In genomic region chr2:197821550-197822218, GRCh38 we compare ENCODE assay signal across 25 cellular contexts. TPM values are rescaled to one million over a fixed set of nuclear protein-coding genes. Genes with fewer than 3 reads are reported as not detected.
DNase-seq lines count a peak whose midpoint lies in the region; TF ChIP-seq lines count a peak whose summit lies in the region.
"Had no signal": no experiment of that assay in that cellular context is flagged by ENCODE, and none has a peak within 500 bp of the region (broad histone marks: within the 10 kb centered on the region; RNA-seq: fewer than 3 reads in every experiment).

No MANE protein-coding gene starts in this region.

- TF ChIP-seq CTCF in SK-N-SH (IDR thresholded peaks at IDR 0.05): no peak
- TF ChIP-seq CTCF in fibroblast of the aortic adventitia (IDR thresholded peaks at IDR 0.05; ENCODE audit: insufficient read depth, low read length): no peak
- TF ChIP-seq CTCF in endodermal cell (conservative IDR thresholded peaks at IDR 0.05): no peak
- TF ChIP-seq CTCF in RWPE1 (conservative IDR thresholded peaks at IDR 0.05; ENCODE audit: low read depth): no peak

- H3K9me3 ChIP-seq in SK-N-SH: no peaks in the 10 kb centered on the region
- no peaks in the 10 kb centered on the region for H3K9me3 ChIP-seq in endodermal cell (ENCODE audit: control insufficient read depth, low read length)

- H3K27ac Mint-ChIP-seq in activated naive CD4-positive, alpha-beta T cell treated with anti-CD3 and anti-CD28 coated beads, Interleukin-2, amount 50 U/mL, for 24 hours: no peak overlapping the region
- H3K27ac Mint-ChIP-seq in endodermal cell: no peak overlapping the region

- H3K27me3 Mint-ChIP-seq in activated naive CD4-positive, alpha-beta T cell treated with anti-CD3 and anti-CD28 coated beads, Interleukin-2, amount 50 U/mL, for 24 hours: no peaks in the 10 kb centered on the region
- no peaks in the 10 kb centered on the region for H3K27me3 Mint-ChIP-seq in endodermal cell (ENCODE audit: insufficient read depth)

- no peak overlapping the region for H2AFZ ChIP-seq in SK-N-SH (ENCODE audit: low read depth)
- H2AFZ ChIP-seq: PC-9 had no signal

- peaks cover 14% of the 10 kb centered on the region for H3K36me3 Mint-ChIP-seq in activated naive CD4-positive, alpha-beta T cell treated with anti-CD3 and anti-CD28 coated beads, Interleukin-2, amount 50 U/mL, for 24 hours
- H3K36me3 Mint-ChIP-seq in endodermal cell (ENCODE audit: low read depth): no peaks in the 10 kb centered on the region

- CTCF ChIA-PET in SK-N-SH (lab: Yijun Ruan, JAX): interaction anchor here (1.4 kb wide), 2 partner anchors 8 to 447 kb away, joined by 4 read pairs; no protein-coding TSS in a partner anchor
- CTCF ChIA-PET in RWPE1 (lab: Yijun Ruan, JAX): no interaction called here

- H3K27ac ChIP-seq in SK-N-SH (ENCODE audit: low read depth in 2 of 2, low read length in 1 of 2) (no peak overlapping the region; a peak in 1 of 4 replicates), endodermal cell (ENCODE audit: low read depth, low read length) (no peak overlapping the region), RWPE1 (no peak overlapping the region)
- H3K27ac ChIP-seq: PC-9 had no signal

- H3K9me3 Mint-ChIP-seq in activated naive CD4-positive, alpha-beta T cell treated with anti-CD3 and anti-CD28 coated beads, Interleukin-2, amount 50 U/mL, for 24 hours: peaks cover 3% of the 10 kb centered on the region
- H3K9me3 Mint-ChIP-seq in endodermal cell: no peaks in the 10 kb centered on the region

- WGBS in SK-N-SH (ENCODE audit: low lambda C conversion rate): 58% methylated on average over 2 of the region's 2 CpGs
- 89 to 100% methylated on average over 2 of the region's 2 CpGs for WGBS in endodermal cell (ENCODE audit: insufficient coverage in 1 of 2, insufficient read length in 1 of 2), 2 experiments

- no peak for DNase-seq in activated naive CD4-positive, alpha-beta T cell (lab: John Stamatoyannopoulos, UW)
- DNase-seq in SK-N-SH (no peak), fibroblast of the aortic adventitia (ENCODE audit: low read depth) (peak; percentile 70), endodermal cell (no peak), EL (no peak), RWPE1 (ENCODE audit: low spot score) (no peak)
- DNase-seq: AML-193, C1 segment of cervical spinal cord, DMS53, GF-D8, Kasumi-1, NCI-H1105, NCI-H146, NCI-H2029 treated with DMSO at 0.1 percent for 48 hours, NCI-H2171, NCI-H345, NCI-H524 treated with DMSO at 0.1 percent for 48 hours, PC-9, RPMI8226, SHP77 treated with DMSO at 0.1 percent for 48 hours, T-helper 1 cell had no signal

- H3K4me3 Mint-ChIP-seq in activated naive CD4-positive, alpha-beta T cell treated with anti-CD3 and anti-CD28 coated beads, Interleukin-2, amount 50 U/mL, for 24 hours: peak overlapping the region; percentile 4
- no peak overlapping the region for H3K4me3 Mint-ChIP-seq in endodermal cell

- H3K4me3 ChIP-seq in SK-N-SH (ENCODE audit: low read depth in 2 of 2, low read length in 1 of 2) (no peak overlapping the region), fibroblast of the aortic adventitia (ENCODE audit: low read depth, low read length) (no peak overlapping the region), endodermal cell (ENCODE audit: low read length) (no peak overlapping the region)
- H3K4me3 ChIP-seq: PC-9 had no signal

- H4K20me1 ChIP-seq in SK-N-SH (ENCODE audit: insufficient read depth): no peaks in the 10 kb centered on the region; the same call in 1 of the 2 replicates

- H3K4me2 ChIP-seq in SK-N-SH: no peak overlapping the region
- H3K4me2 ChIP-seq: PC-9 had no signal

- H3K36me3 ChIP-seq in SK-N-SH (replicated peaks in 1 of 2; ENCODE audit: control insufficient read depth in 1 of 2, insufficient read depth in 2 of 2, low read length in 1 of 2): peaks cover 0 to 10% of the 10 kb centered on the region in 2 experiments
- no peaks in the 10 kb centered on the region for H3K36me3 ChIP-seq in endodermal cell (ENCODE audit: control insufficient read depth, insufficient read depth, low read length)

- TF ChIP-seq EP300 in SK-N-SH (IDR thresholded peaks at IDR 0.05; ENCODE audit: borderline replicate concordance in 1 of 2, low read depth in 1 of 2, low read length in 1 of 2): no peak

- no peaks in the 10 kb centered on the region for H3K9me2 ChIP-seq in SK-N-SH

- TF ChIP-seq RAD21 in SK-N-SH (IDR thresholded peaks at IDR 0.05; ENCODE audit: low read length): no peak

- peaks cover 82% of the 10 kb centered on the region for H3K4me1 Mint-ChIP-seq in activated naive CD4-positive, alpha-beta T cell treated with anti-CD3 and anti-CD28 coated beads, Interleukin-2, amount 50 U/mL, for 24 hours
- H3K4me1 Mint-ChIP-seq in endodermal cell: no peaks in the 10 kb centered on the region

- H3K27me3 ChIP-seq in SK-N-SH (ENCODE audit: insufficient read depth) (no peaks in the 10 kb centered on the region), endodermal cell (ENCODE audit: control insufficient read depth, insufficient read depth, low read length, poor library complexity, severe bottlenecking) (no peaks in the 10 kb centered on the region)

- H3K4me1 ChIP-seq in SK-N-SH (ENCODE audit: control insufficient read depth in 1 of 2, insufficient read depth in 2 of 2, low read depth in 1 of 2, low read length in 1 of 2) (peaks cover 2 to 3% of the 10 kb centered on the region in 2 experiments; a peak in 2 of 4 replicates), endodermal cell (ENCODE audit: control insufficient read depth, insufficient read depth, low read length) (no peaks in the 10 kb centered on the region)

- no peak overlapping the region for H3K9ac ChIP-seq in SK-N-SH
- H3K9ac ChIP-seq in endodermal cell (ENCODE audit: extremely low read depth, low read length, poor library complexity, severe bottlenecking): no peak overlapping the region

- POLR2A ChIA-PET in SK-N-SH (lab: Yijun Ruan, JAX) (no interaction called here), RWPE1 (lab: Yijun Ruan, JAX; ENCODE audit: low non-redundant PET) (no interaction called here)

- peaks cover 9% of the 10 kb centered on the region for H3F3A ChIP-seq in SK-N-SH (replicated peaks; ENCODE audit: insufficient read depth)

- peaks cover 39% of the 10 kb centered on the region; the same call in 1 of the 2 replicates for H3K79me2 ChIP-seq in SK-N-SH (ENCODE audit: insufficient read depth)

TF ChIP-seq in SK-N-SH, 30 proteins besides CTCF, POLR2A, EP300 and RAD21:
- TF ChIP-seq FOXM1 (IDR thresholded peaks at IDR 0.05; ENCODE audit: low read depth) (no peak), POLR2AphosphoS5 (IDR thresholded peaks at IDR 0.05; ENCODE audit: low read depth, low read length) (no peak), TCF12 (IDR thresholded peaks at IDR 0.05) (peak; percentile 22; the same call in 1 of the 2 replicates), MAX (IDR thresholded peaks at IDR 0.05; ENCODE audit: low read depth) (no peak), ZBTB33 (IDR thresholded peaks at IDR 0.05; ENCODE audit: borderline replicate concordance, low read depth) (no peak), MXI1 (IDR thresholded peaks at IDR 0.05; ENCODE audit: low read depth, low read length) (no peak)

RNA-seq across cellular contexts. Expression of gene PLCL1, which starts 17.3 kb away (rescaled TPM):
- 7.7 and 10.3 TPM in 2 replicates for polyA plus RNA-seq in SK-N-SH (2012; rRNA removed)
- 12.6 and 15.5 TPM in 2 replicates for polyA plus RNA-seq in SK-N-SH (2012; cell fraction: cytosol; rRNA removed)
- polyA plus RNA-seq in SK-N-SH (2012; cell fraction: nucleus; rRNA removed): 2.8 and 6.3 TPM in 2 replicates
- total RNA-seq in fibroblast of the aortic adventitia (ENCODE audit: low replicate concordance): 12.4 and 17.7 TPM in 2 replicates
- total RNA-seq in endodermal cell: under 1 TPM; 0.04 to 0.11 TPM
- polyA plus RNA-seq in endodermal cell (2013, experiment 1 of 2): 1.4 TPM
- 1.1 TPM for polyA plus RNA-seq in endodermal cell (2013, experiment 2 of 2)
- total RNA-seq: A172, PC-9 had no signal

RNA-seq across cellular contexts. Expression of gene BOLL, which starts 36.6 kb away (rescaled TPM):
- not detected in 2 replicates for polyA plus RNA-seq in SK-N-SH (2012; rRNA removed)
- polyA plus RNA-seq in SK-N-SH (2012; cell fraction: cytosol; rRNA removed): not detected in 2 replicates
- not detected in 2 replicates for polyA plus RNA-seq in SK-N-SH (2012; cell fraction: nucleus; rRNA removed)
- total RNA-seq in fibroblast of the aortic adventitia (ENCODE audit: low replicate concordance) (not detected in 2 replicates), endodermal cell (not detected)
- polyA plus RNA-seq in endodermal cell (2013, experiment 1 of 2): not detected
- polyA plus RNA-seq in endodermal cell (2013, experiment 2 of 2): not detected
- total RNA-seq: A172, MCF 10A, PC-9 had no signal
- polyA plus RNA-seq: AG04450 had no signal

Comparison
In these comparisons a context has a peak if more than half of its experiments do, and no peak if none do; other contexts are left out.
1. RNA of gene PLCL1, which starts 17.3 kb away (total RNA-seq): 12.4 to 17.7 TPM in fibroblast of the aortic adventitia; 0.04 to 0.11 TPM in endodermal cell; every median in the first group is over 10 times any median in the second.